18 cellular contexts compared by ENCODE assay signal in the genomic region with DNA sequence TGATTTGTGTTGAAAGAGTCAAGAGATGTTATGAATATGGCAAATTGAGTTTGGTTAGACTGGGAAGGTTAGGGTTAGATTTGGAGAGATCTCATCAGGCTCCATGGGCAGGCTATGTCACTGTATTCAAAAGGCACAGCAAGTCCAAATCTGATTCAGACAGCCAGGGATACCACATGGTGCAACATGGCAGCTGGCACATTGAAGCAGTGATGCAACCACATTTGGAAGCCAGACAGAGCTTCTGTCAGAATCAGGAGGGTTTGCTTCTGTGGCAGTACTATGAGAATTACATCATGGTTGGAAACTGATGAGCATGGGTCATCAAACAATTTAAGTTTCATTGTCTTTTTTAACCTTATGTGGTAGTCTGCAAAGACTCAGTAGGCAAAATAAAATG.
A peak's percentile ranks its signal among the peaks of the same experiment; 100 is the strongest.
DNase-seq lines count a peak whose midpoint lies in the region; ATAC-seq and TF ChIP-seq lines count a peak whose summit lies in the region.
"Had no signal": no experiment of that assay in that cellular context is flagged by ENCODE, and none has a peak within 500 bp of the region (broad histone marks: within the 10 kb centered on the region; RNA-seq: fewer than 3 reads in every experiment).

No MANE protein-coding gene starts in this region.

- peaks cover 2% of the 10 kb centered on the region for H3K9me3 Mint-ChIP-seq in stimulated activated memory B cell treated with anti-CD40 and anti-IgM and Interleukin-4, amounts not matched to agents 10 μg/mL and 1 μg/mL and 100 μg/mL, for 72 hours

- H3K4me3 Mint-ChIP-seq in stimulated activated memory B cell treated with anti-CD40 and anti-IgM and Interleukin-4, amounts not matched to agents 10 μg/mL and 1 μg/mL and 100 μg/mL, for 72 hours, result no peak overlapping the region
- H3K4me3 Mint-ChIP-seq: CD4-positive, CD25-positive, alpha-beta regulatory T cell; WTC11 had no signal

- TF ChIP-seq CTCF in fibroblast of the aortic adventitia (IDR thresholded peaks at IDR 0.05; ENCODE audit: insufficient read depth, low read length), result no peak

- H3K36me3 Mint-ChIP-seq in stimulated activated memory B cell treated with anti-CD40 and anti-IgM and Interleukin-4, amounts not matched to agents 10 μg/mL and 1 μg/mL and 100 μg/mL, for 72 hours, result no peaks in the 10 kb centered on the region
- H3K36me3 Mint-ChIP-seq: CD4-positive, CD25-positive, alpha-beta regulatory T cell; WTC11 had no signal

- H3K4me1 Mint-ChIP-seq in stimulated activated memory B cell treated with anti-CD40 and anti-IgM and Interleukin-4, amounts not matched to agents 10 μg/mL and 1 μg/mL and 100 μg/mL, for 72 hours, result no peaks in the 10 kb centered on the region
- H3K4me1 Mint-ChIP-seq: CD4-positive, CD25-positive, alpha-beta regulatory T cell had no signal

- H3K27me3 Mint-ChIP-seq in stimulated activated memory B cell treated with anti-CD40 and anti-IgM and Interleukin-4, amounts not matched to agents 10 μg/mL and 1 μg/mL and 100 μg/mL, for 72 hours, result no peaks in the 10 kb centered on the region
- H3K27me3 Mint-ChIP-seq: CD4-positive, CD25-positive, alpha-beta regulatory T cell had no signal

- no peak for ATAC-seq in HG02759 (IDR thresholded peaks at IDR 0.05; ENCODE audit: unreplicated experiment)
- ATAC-seq in stimulated activated memory B cell treated with anti-CD40 and anti-IgM and Interleukin-4, amounts not matched to agents 10 μg/mL and 1 μg/mL and 100 μg/mL, for 72 hours, result no peak
- ATAC-seq: foreskin keratinocyte, WTC11 had no signal

- H3K27ac Mint-ChIP-seq in stimulated activated memory B cell treated with anti-CD40 and anti-IgM and Interleukin-4, amounts not matched to agents 10 μg/mL and 1 μg/mL and 100 μg/mL, for 72 hours, result no peak overlapping the region
- H3K27ac Mint-ChIP-seq: CD4-positive, CD25-positive, alpha-beta regulatory T cell; WTC11 had no signal

- in situ Hi-C loops in SK-MEL-5 (cut with HindIII; ENCODE audit: low pct_unique_long_range_greater_than_20kb, low sequenced_read_pairs), result no loop called here

- DNase-seq in GM03348 (ENCODE audit: low spot score), result peak; percentile 27
- DNase-seq in SK-MEL-5 (ENCODE audit: low read depth, low spot score), result peak; percentile 12
- peak; percentile 11 for DNase-seq in fibroblast of the aortic adventitia (ENCODE audit: low read depth)
- peak; percentile 61 for DNase-seq in pons (ENCODE audit: low spot score)
- DNase-seq in activated CD4-positive, alpha-beta T cell treated with anti-CD3 and anti-CD28 coated beads, Interleukin-2, amount 50 U/mL, for 4 hours, result no peak
- DNase-seq: activated CD4-positive, alpha-beta T cell treated with anti-CD3 and anti-CD28 coated beads, Interleukin-2, amount 50 U/mL, for 48 hours; CD4-positive, CD25-positive, alpha-beta regulatory T cell; DMS53; NCI-H1930; OCI-M1; stimulated activated CD4-positive, alpha-beta T cell treated with anti-CD3 and anti-CD28 coated beads, Interleukin-15, amount 100 ng/mL, for 24 hours; T1000 had no signal

- H3K4me3 ChIP-seq in fibroblast of the aortic adventitia (ENCODE audit: low read depth, low read length), result no peak overlapping the region
- H3K4me3 ChIP-seq: breast epithelium, lung had no signal

Comparison
In these comparisons a context has a peak if more than half of its experiments do, and no peak if none do; other contexts are left out.
1. DNase-seq: peak in GM03348 (single experiment), SK-MEL-5 (single experiment), fibroblast of the aortic adventitia (single experiment) and pons (single experiment); none in activated CD4-positive, alpha-beta T cell treated with anti-CD3 and anti-CD28 coated beads, Interleukin-2, amount 50 U/mL, for 4 hours (0 of 2).